15 cellular contexts compared by ENCODE assay signal in the genomic region with DNA sequence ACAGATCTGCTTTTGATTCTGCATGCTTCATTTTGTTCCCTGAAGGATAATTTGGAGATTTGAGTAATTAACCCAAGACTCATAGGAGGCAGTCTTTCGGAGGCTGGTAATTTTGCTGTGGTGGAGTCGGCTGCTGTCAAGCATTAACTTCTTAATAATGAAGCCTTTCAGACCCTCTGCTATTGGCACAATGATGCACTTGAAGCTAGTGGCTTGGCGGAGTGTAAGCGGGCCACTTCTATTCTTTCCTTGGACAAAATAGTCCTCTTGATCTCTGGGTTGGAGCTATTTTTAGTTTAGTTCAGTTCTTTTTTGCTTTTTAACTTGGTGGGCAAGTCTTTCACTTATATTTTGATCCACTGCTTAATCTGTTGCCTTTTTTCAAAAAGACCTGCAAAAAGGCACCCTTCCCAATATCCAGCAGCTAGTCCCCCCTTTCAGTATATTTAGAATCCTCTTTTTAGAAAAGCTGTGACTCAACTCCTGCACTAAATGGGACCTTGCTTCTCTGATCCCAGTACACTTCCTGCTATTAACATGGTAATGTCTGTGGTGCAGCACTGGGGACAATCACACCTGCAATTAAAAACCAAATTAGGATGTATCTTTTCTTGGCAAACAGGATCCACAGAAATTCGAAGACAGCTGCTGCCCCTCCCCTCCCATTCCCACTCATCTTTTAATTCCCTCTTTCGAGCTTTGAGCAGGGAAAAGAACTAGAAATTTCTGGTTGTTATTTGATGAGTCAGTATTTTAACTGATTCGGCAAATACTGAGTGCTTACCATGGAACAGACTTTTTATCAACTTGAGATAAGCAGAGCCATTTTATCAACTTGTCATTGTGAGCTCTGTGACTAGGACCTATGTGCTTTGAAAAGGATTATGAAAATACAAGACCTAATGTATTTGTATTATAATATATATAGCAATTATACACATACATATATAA.
DNase-seq lines count a peak whose midpoint lies in the region; ATAC-seq and TF ChIP-seq lines count a peak whose summit lies in the region.
"Had no signal": no experiment of that assay in that cellular context is flagged by ENCODE, and none has a peak within 500 bp of the region (broad histone marks: within the 10 kb centered on the region; RNA-seq: fewer than 3 reads in every experiment).

No MANE protein-coding gene starts in this region.

- H3K4me1 ChIP-seq in duodenal mucosa (ENCODE audit: control insufficient read depth in 1 of 2, insufficient read depth in 2 of 2, low read length in 2 of 2): peaks cover 3 to 5% of the 10 kb centered on the region in 2 donors
- H3K4me1 ChIP-seq: SJCRH30 had no signal

- H3K9me3 Mint-ChIP-seq in nephron progenitor cell: peaks cover 10% of the 10 kb centered on the region

- no peak for TF ChIP-seq CTCF in nephron progenitor cell (IDR thresholded peaks at IDR 0.05)

- peak overlapping the region; percentile 76 for H3K27ac Mint-ChIP-seq in nephron progenitor cell
- H3K27ac Mint-ChIP-seq: activated naive CD8-positive, alpha-beta T cell treated with anti-CD3 and anti-CD28 coated beads, Interleukin-2, amount 10 ng/mL, durations not matched to agents 7 days and 5 days had no signal

- peaks cover 43% of the 10 kb centered on the region for H3K4me1 Mint-ChIP-seq in nephron progenitor cell
- H3K4me1 Mint-ChIP-seq: activated naive CD8-positive, alpha-beta T cell treated with anti-CD3 and anti-CD28 coated beads, Interleukin-2, amount 10 ng/mL, durations not matched to agents 7 days and 5 days had no signal

- no peaks in the 10 kb centered on the region for H3K36me3 ChIP-seq in duodenal mucosa (ENCODE audit: control insufficient read depth in 1 of 2, insufficient read depth in 2 of 2, low read length in 2 of 2)
- H3K36me3 ChIP-seq: SJCRH30 had no signal

- H3K27me3 Mint-ChIP-seq in nephron progenitor cell (ENCODE audit: low read depth, poor library complexity): no peaks in the 10 kb centered on the region
- H3K27me3 Mint-ChIP-seq: activated naive CD8-positive, alpha-beta T cell treated with anti-CD3 and anti-CD28 coated beads, Interleukin-2, amount 10 ng/mL, durations not matched to agents 7 days and 5 days had no signal

- peak; percentile 48 for DNase-seq in COLO829 (ENCODE audit: low spot score)
- peak; percentile 41 for DNase-seq in NCI-H524 treated with DMSO at 0.1 percent for 48 hours (lab: John Stamatoyannopoulos, UW)
- no peak for DNase-seq in nephron progenitor cell
- no peak for DNase-seq in activated T-cell treated with anti-CD3 and anti-CD28 coated beads, Interleukin-2, amount 50 U/mL, for 48 hours
- DNase-seq in D341Med (ENCODE audit: low spot score): no peak
- no peak for DNase-seq in activated CD8-positive, alpha-beta memory T cell treated with anti-CD3 and anti-CD28 coated beads, Interleukin-2, amount 50 U/mL, for 48 hours
- DNase-seq: activated CD4-positive, CD25-positive, alpha-beta regulatory T cell; activated naive CD8-positive, alpha-beta T cell treated with anti-CD3 and anti-CD28 coated beads, Interleukin-2, amount 10 ng/mL, durations not matched to agents 7 days and 5 days; DMS53; KBM-7; NCI-H1694 treated with DMSO at 0.1 percent for 48 hours; SJCRH30 had no signal

- H3K9ac ChIP-seq in duodenal mucosa (ENCODE audit: low read depth in 1 of 2, low read length in 2 of 2): no peak overlapping the region

- H3K27ac ChIP-seq in duodenal mucosa (ENCODE audit: low read depth, low read length): peak overlapping the region; percentile 30
- H3K27ac ChIP-seq: SJCRH30 had no signal

- no peak overlapping the region for H3K4me3 Mint-ChIP-seq in nephron progenitor cell
- H3K4me3 Mint-ChIP-seq: activated naive CD8-positive, alpha-beta T cell treated with anti-CD3 and anti-CD28 coated beads, Interleukin-2, amount 10 ng/mL, durations not matched to agents 7 days and 5 days had no signal

- no peaks in the 10 kb centered on the region for H3K36me3 Mint-ChIP-seq in nephron progenitor cell (ENCODE audit: low read depth)
- H3K36me3 Mint-ChIP-seq: activated naive CD8-positive, alpha-beta T cell treated with anti-CD3 and anti-CD28 coated beads, Interleukin-2, amount 10 ng/mL, durations not matched to agents 7 days and 5 days had no signal

- H3K27me3 ChIP-seq in duodenal mucosa (ENCODE audit: control insufficient read depth in 1 of 2, insufficient read depth in 2 of 2, low read length in 2 of 2): no peaks in the 10 kb centered on the region
- H3K27me3 ChIP-seq: SJCRH30 had no signal

- no peak for ATAC-seq in HG02938 (IDR thresholded peaks at IDR 0.05; ENCODE audit: unreplicated experiment)

- H3K9me3 ChIP-seq in duodenal mucosa (ENCODE audit: control insufficient read depth in 1 of 2, low read length in 2 of 2): no peaks in the 10 kb centered on the region
- H3K9me3 ChIP-seq: SJCRH30 had no signal

- no peak overlapping the region for H3K4me3 ChIP-seq in duodenal mucosa (ENCODE audit: low read depth in 1 of 2, low read length in 2 of 2)
- H3K4me3 ChIP-seq: lung, SJCRH30 had no signal

Comparison
In these comparisons a context has a peak if more than half of its experiments do, and no peak if none do; other contexts are left out.
1. DNase-seq: peak in COLO829 (single experiment) and NCI-H524 treated with DMSO at 0.1 percent for 48 hours (single experiment); none in nephron progenitor cell (single experiment), activated T-cell treated with anti-CD3 and anti-CD28 coated beads, Interleukin-2, amount 50 U/mL, for 48 hours (0 of 2), D341Med (single experiment) and activated CD8-positive, alpha-beta memory T cell treated with anti-CD3 and anti-CD28 coated beads, Interleukin-2, amount 50 U/mL, for 48 hours (single experiment).